ENCODE assay signal across 18 cellular contexts in genomic region chr12:76530531-76530930, GRCh38.
"Had no signal": no experiment of that assay in that cellular context is flagged by ENCODE, and none has a peak within 500 bp of the region (broad histone marks: within the 10 kb centered on the region; RNA-seq: fewer than 3 reads in every experiment).

No MANE protein-coding gene starts in this region.

- H3K27me3 ChIP-seq: body of pancreas, foreskin keratinocyte, ovary, thyroid gland, uterus had no signal

- H3K27ac Mint-ChIP-seq: activated B cell treated with CpG ODN at 0.5 μM for 24 hours; activated CD4-positive, alpha-beta T cell treated with anti-CD3 and anti-CD28 coated beads, Interleukin-2, amount 10 ng/mL, durations not matched to agents 24 days and 14 days; activated naive CD8-positive, alpha-beta T cell treated with anti-CD3 and anti-CD28 coated beads for 36 hours; activated T-cell treated with anti-CD3 and anti-CD28 coated beads, Interleukin-2, amount 50 U/mL, for 72 hours had no signal

- H3K27ac ChIP-seq: body of pancreas, foreskin keratinocyte, ovary, thyroid gland, uterus had no signal

- H3K9me3 ChIP-seq: body of pancreas, ovary, thyroid gland, uterus had no signal

- H3K4me3 ChIP-seq: body of pancreas, ovary, thyroid gland, uterus had no signal

- H3K9me3 Mint-ChIP-seq: activated CD4-positive, alpha-beta T cell treated with anti-CD3 and anti-CD28 coated beads, Interleukin-2, amount 10 ng/mL, durations not matched to agents 24 days and 14 days; activated T-cell treated with anti-CD3 and anti-CD28 coated beads, Interleukin-2, amount 50 U/mL, for 72 hours had no signal

- H3K27me3 Mint-ChIP-seq: activated B cell treated with CpG ODN at 0.5 μM for 24 hours; activated CD4-positive, alpha-beta T cell treated with anti-CD3 and anti-CD28 coated beads, Interleukin-2, amount 10 ng/mL, durations not matched to agents 24 days and 14 days; activated naive CD8-positive, alpha-beta T cell treated with anti-CD3 and anti-CD28 coated beads for 36 hours; stimulated activated naive B cell treated with anti-CD40 and anti-IgM and Interleukin-4, amounts not matched to agents 10 μg/mL and 1 μg/mL and 100 μg/mL, for 72 hours had no signal

- H3K36me3 ChIP-seq: ovary, thyroid gland, uterus had no signal

- ATAC-seq: activated T-cell treated with anti-CD3 and anti-CD28 coated beads, Interleukin-2, amount 50 U/mL, for 72 hours; body of pancreas; foreskin keratinocyte; stimulated activated naive B cell treated with anti-CD40 and anti-IgM and Interleukin-4, amounts not matched to agents 10 μg/mL and 1 μg/mL and 100 μg/mL, for 72 hours had no signal

- DNase-seq: activated B cell treated with CpG ODN at 0.5 μM for 24 hours; activated CD4-positive, alpha-beta T cell treated with anti-CD3 and anti-CD28 coated beads, Interleukin-2, amount 10 ng/mL, durations not matched to agents 24 days and 14 days; activated CD8-positive, alpha-beta memory T cell treated with anti-CD3 and anti-CD28 coated beads, Interleukin-2, amount 50 U/mL, for 48 hours; activated naive CD8-positive, alpha-beta T cell treated with anti-CD3 and anti-CD28 coated beads for 36 hours; activated T-cell treated with anti-CD3 and anti-CD28 coated beads, Interleukin-2, amount 50 U/mL, for 72 hours; amygdala; body of pancreas; caudate nucleus; effector CD8-positive, alpha-beta T cell; foreskin keratinocyte; midbrain; ovary; stimulated activated CD4-positive, alpha-beta T cell treated with anti-CD3 and anti-CD28 coated beads, Interleukin-12 subunit alpha, Interleukin-12 subunit beta, amount 100 ng/mL, for 4 hours; stimulated activated naive B cell treated with anti-CD40 and anti-IgM and Interleukin-4, amounts not matched to agents 10 μg/mL and 1 μg/mL and 100 μg/mL, for 72 hours; T1000; thyroid gland; uterus had no signal

- H3K4me3 Mint-ChIP-seq: activated B cell treated with CpG ODN at 0.5 μM for 24 hours; activated CD4-positive, alpha-beta T cell treated with anti-CD3 and anti-CD28 coated beads, Interleukin-2, amount 10 ng/mL, durations not matched to agents 24 days and 14 days; activated naive CD8-positive, alpha-beta T cell treated with anti-CD3 and anti-CD28 coated beads for 36 hours; activated T-cell treated with anti-CD3 and anti-CD28 coated beads, Interleukin-2, amount 50 U/mL, for 72 hours; neural crest cell; stimulated activated naive B cell treated with anti-CD40 and anti-IgM and Interleukin-4, amounts not matched to agents 10 μg/mL and 1 μg/mL and 100 μg/mL, for 72 hours had no signal

- H3K4me1 ChIP-seq: foreskin keratinocyte, uterus had no signal
